ENCODE assay signal across 1 cellular context in the genomic region with DNA sequence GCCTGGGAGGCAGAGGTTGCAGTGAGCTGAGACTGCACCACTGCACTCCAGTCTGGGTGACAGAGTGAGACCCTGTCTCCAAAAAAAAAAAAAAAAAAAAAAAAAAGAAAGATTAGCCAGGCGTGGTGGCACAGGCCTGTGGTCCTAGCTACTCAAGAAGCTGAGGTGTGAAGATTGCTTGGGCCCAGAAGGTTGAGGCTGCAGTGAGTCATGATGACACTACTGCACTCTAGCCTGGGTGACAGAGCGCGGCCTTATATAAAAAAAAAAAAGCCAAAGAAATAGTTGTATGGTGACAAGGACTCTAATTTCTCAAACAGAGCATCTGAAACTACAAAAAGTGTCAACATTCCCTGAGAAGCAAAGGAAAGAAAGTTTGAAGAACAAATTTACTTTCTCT.
A peak's percentile ranks its signal among the peaks of the same experiment; 100 is the strongest.
TF ChIP-seq lines count a peak whose summit lies in the region.

No MANE protein-coding gene starts in this region.

TF ChIP-seq in GM12878, 131 proteins besides CTCF, POLR2A, EP300 and RAD21:
- TF ChIP-seq, protein P1, sequence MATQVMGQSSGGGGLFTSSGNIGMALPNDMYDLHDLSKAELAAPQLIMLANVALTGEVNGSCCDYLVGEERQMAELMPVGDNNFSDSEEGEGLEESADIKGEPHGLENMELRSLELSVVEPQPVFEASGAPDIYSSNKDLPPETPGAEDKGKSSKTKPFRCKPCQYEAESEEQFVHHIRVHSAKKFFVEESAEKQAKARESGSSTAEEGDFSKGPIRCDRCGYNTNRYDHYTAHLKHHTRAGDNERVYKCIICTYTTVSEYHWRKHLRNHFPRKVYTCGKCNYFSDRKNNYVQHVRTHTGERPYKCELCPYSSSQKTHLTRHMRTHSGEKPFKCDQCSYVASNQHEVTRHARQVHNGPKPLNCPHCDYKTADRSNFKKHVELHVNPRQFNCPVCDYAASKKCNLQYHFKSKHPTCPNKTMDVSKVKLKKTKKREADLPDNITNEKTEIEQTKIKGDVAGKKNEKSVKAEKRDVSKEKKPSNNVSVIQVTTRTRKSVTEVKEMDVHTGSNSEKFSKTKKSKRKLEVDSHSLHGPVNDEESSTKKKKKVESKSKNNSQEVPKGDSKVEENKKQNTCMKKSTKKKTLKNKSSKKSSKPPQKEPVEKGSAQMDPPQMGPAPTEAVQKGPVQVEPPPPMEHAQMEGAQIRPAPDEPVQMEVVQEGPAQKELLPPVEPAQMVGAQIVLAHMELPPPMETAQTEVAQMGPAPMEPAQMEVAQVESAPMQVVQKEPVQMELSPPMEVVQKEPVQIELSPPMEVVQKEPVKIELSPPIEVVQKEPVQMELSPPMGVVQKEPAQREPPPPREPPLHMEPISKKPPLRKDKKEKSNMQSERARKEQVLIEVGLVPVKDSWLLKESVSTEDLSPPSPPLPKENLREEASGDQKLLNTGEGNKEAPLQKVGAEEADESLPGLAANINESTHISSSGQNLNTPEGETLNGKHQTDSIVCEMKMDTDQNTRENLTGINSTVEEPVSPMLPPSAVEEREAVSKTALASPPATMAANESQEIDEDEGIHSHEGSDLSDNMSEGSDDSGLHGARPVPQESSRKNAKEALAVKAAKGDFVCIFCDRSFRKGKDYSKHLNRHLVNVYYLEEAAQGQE (IDR thresholded peaks at IDR 0.05; ENCODE audit: low read depth, low read length) = no peak
- no peak for TF ChIP-seq HDAC6 (IDR thresholded peaks at IDR 0.05; ENCODE audit: unreplicated experiment)
- TF ChIP-seq NBN (IDR thresholded peaks at IDR 0.05) = peak; percentile 19; the same call in 1 of the 2 replicates
- TF ChIP-seq KLF5 (IDR thresholded peaks at IDR 0.05; ENCODE audit: partially characterized antibody) = no peak
- TF ChIP-seq, protein P2, sequence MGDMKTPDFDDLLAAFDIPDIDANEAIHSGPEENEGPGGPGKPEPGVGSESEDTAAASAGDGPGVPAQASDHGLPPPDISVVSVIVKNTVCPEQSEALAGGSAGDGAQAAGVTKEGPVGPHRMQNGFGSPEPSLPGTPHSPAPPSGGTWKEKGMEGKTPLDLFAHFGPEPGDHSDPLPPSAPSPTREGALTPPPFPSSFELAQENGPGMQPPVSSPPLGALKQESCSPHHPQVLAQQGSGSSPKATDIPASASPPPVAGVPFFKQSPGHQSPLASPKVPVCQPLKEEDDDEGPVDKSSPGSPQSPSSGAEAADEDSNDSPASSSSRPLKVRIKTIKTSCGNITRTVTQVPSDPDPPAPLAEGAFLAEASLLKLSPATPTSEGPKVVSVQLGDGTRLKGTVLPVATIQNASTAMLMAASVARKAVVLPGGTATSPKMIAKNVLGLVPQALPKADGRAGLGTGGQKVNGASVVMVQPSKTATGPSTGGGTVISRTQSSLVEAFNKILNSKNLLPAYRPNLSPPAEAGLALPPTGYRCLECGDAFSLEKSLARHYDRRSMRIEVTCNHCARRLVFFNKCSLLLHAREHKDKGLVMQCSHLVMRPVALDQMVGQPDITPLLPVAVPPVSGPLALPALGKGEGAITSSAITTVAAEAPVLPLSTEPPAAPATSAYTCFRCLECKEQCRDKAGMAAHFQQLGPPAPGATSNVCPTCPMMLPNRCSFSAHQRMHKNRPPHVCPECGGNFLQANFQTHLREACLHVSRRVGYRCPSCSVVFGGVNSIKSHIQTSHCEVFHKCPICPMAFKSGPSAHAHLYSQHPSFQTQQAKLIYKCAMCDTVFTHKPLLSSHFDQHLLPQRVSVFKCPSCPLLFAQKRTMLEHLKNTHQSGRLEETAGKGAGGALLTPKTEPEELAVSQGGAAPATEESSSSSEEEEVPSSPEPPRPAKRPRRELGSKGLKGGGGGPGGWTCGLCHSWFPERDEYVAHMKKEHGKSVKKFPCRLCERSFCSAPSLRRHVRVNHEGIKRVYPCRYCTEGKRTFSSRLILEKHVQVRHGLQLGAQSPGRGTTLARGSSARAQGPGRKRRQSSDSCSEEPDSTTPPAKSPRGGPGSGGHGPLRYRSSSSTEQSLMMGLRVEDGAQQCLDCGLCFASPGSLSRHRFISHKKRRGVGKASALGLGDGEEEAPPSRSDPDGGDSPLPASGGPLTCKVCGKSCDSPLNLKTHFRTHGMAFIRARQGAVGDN (IDR thresholded peaks at IDR 0.05) = 0 out of 2 replicates have a peak, but pooled peaks have one; percentile 36
- no peak for TF ChIP-seq MYB (IDR thresholded peaks at IDR 0.05; ENCODE audit: borderline replicate concordance, low read depth, low read length)
- TF ChIP-seq, protein P3, sequence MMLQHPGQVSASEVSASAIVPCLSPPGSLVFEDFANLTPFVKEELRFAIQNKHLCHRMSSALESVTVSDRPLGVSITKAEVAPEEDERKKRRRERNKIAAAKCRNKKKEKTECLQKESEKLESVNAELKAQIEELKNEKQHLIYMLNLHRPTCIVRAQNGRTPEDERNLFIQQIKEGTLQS (IDR thresholded peaks at IDR 0.05; ENCODE audit: borderline replicate concordance, extremely low read depth, low read depth, low read length) = no peak
